Comparison of ENCODE assay signal across 11 cellular contexts in the genomic region with DNA sequence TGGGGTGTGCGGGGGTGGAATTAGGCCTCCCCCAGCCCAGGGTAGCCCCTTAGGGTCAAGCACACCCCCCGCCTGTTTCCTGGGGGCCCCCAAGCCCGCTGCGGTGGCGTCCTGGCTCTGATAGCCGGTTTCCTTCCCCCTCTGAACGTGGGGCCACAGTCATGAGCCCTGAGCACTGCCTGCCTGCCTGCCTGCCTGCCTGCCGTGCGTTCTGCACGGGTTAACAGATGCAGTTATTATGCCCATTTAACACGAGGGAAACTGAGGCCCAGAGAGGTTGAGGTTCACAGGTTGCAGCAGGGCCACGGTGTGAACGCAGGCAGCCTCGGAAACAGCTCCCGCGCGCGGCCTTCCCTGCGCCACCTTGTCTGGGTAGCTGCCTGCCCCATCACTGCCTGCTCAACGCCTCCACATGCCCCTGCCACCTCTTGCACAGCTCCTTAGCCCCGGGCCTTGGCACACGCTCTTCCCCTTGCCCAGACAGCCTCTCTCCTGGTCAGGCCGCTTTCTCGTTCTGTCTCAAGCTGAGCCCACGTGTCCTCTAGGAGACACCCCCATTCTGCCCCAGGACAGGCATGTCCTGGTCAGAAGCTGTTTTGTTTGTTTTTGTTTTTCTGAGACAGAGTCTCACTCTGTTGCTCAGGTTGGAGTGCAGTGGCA. TPM values are rescaled to one million over a fixed set of nuclear protein-coding genes. Genes with fewer than 3 reads are reported as not detected.
DNase-seq lines count a peak whose midpoint lies in the region; ATAC-seq, FAIRE-seq and TF ChIP-seq lines count a peak whose summit lies in the region.
"Had no signal": no experiment of that assay in that cellular context is flagged by ENCODE, and none has a peak within 500 bp of the region (broad histone marks: within the 10 kb centered on the region; RNA-seq: fewer than 3 reads in every experiment).

No MANE protein-coding gene starts in this region.

- WGBS in IMR-90 (ENCODE audit: extremely low coverage in 2 of 2, insufficient read length in 1 of 2), 2 experiments = 69% methylated on average over 4 of the region's 25 CpGs; no CpG with 5 or more reads in 1 of the 2 experiments
- WGBS in K562 (ENCODE audit: insufficient coverage, low coverage, missing lambda C conversion rate) = 80% methylated on average over 19 of the region's 25 CpGs

- H4K8ac ChIP-seq in IMR-90 (ENCODE audit: low read depth in 2 of 2, low read length in 2 of 2) = no peak overlapping the region

- H2AFZ ChIP-seq in IMR-90 (replicated peaks; ENCODE audit: low read length, poor library complexity) (peak overlapping the region; percentile 82), K562 (ENCODE audit: low read depth, low read length) (no peak overlapping the region)

- CTCF ChIA-PET in IMR-90 (lab: Yijun Ruan, JAX) = interaction anchor here (1.1 kb wide), 1 partner anchor 87 kb away, joined by 3 read pairs; no protein-coding TSS in a partner anchor
- CTCF ChIA-PET in K562 (lab: Yijun Ruan, JAX; ENCODE audit: low intra/inter-chr PET ratio) = no interaction called here

- no peak overlapping the region for H2AK9ac ChIP-seq in IMR-90 (replicated peaks; ENCODE audit: low read depth, low read length, poor library complexity)

- no peaks in the 10 kb centered on the region for H3K9me3 Mint-ChIP-seq in mesothelial cell of epicardium
- H3K9me3 Mint-ChIP-seq: dendritic cell treated with granulocyte-macrophage colony-stimulating factor and Interleukin-4, amounts not matched to agents 40 ng/mL and 50 ng/mL, for 4 days had no signal

- POLR2A ChIA-PET in IMR-90 (lab: Charles Lee; ENCODE audit: unreplicated experiment) = interaction anchor here (1.9 kb wide), 1 partner anchor 134 kb away, joined by 10 read pairs; a partner anchor contains a TSS
- POLR2A ChIA-PET in K562 (lab: Yijun Ruan, JAX) = interaction anchor here (0.6 to 1.9 kb wide), 4 partner anchors 8 to 447 kb away, joined by 3 to 7 read pairs (median 4); no protein-coding TSS in a partner anchor

- no peaks in the 10 kb centered on the region for H3K27me3 ChIP-seq in BLaER1
- H3K27me3 ChIP-seq in IMR-90 (ENCODE audit: control insufficient read depth, insufficient read depth, low read length) = no peaks in the 10 kb centered on the region
- H3K27me3 ChIP-seq in K562 (ENCODE audit: control insufficient read depth in 2 of 2, insufficient read depth in 2 of 2, low read length in 2 of 2) = no peaks in the 10 kb centered on the region

- FAIRE-seq in K562 (lab: Jason Lieb, UNC) = peak; percentile 37

- no peak overlapping the region for H4K5ac ChIP-seq in IMR-90 (ENCODE audit: low read depth, low read length)

- TF ChIP-seq RAD21 in IMR-90 (IDR thresholded peaks at IDR 0.05; ENCODE audit: low read length) (no peak), K562 (CRISPR knock-in tag; conservative IDR thresholded peaks at IDR 0.05 in 1 of 2, IDR thresholded peaks at IDR 0.05 in 1 of 2) (no peak)

- TF ChIP-seq CTCF in IMR-90 (conservative IDR thresholded peaks at IDR 0.05; ENCODE audit: low read depth, low read length) (no peak), K562 (IDR thresholded peaks at IDR 0.05 in 2 of 3, conservative IDR thresholded peaks at IDR 0.05 in 1 of 3; ENCODE audit: insufficient read depth in 2 of 3, low read depth in 1 of 3, low read length in 3 of 3) (no peak), mesothelial cell of epicardium (IDR thresholded peaks at IDR 0.05; ENCODE audit: unreplicated experiment) (no peak)

- H3K4me1 ChIP-seq in BLaER1 (peaks cover 79% of the 10 kb centered on the region), IMR-90 (ENCODE audit: control insufficient read depth, insufficient read depth, low read length) (peaks cover 8% of the 10 kb centered on the region), K562 (replicated peaks in 1 of 2; ENCODE audit: control insufficient read depth in 2 of 2, insufficient read depth in 2 of 2, low read length in 2 of 2) (peaks cover 7 to 61% of the 10 kb centered on the region in 2 experiments; a peak in 4 of 5 replicates)

- 0 out of 2 replicates have a peak overlapping the region, but pooled peaks have one; percentile 24 for H3K23ac ChIP-seq in IMR-90 (ENCODE audit: low read depth, low read length)

- no peaks in the 10 kb centered on the region for H3K27me3 Mint-ChIP-seq in mesothelial cell of epicardium (ENCODE audit: low read depth)

- intact Hi-C loops in IMR-90 (cut with micrococcal nuclease) = no loop called here
- intact Hi-C loops in K562 (cut with micrococcal nuclease) = no loop called here

- no peak overlapping the region for H3K27ac Mint-ChIP-seq in mesothelial cell of epicardium
- H3K27ac Mint-ChIP-seq: dendritic cell treated with granulocyte-macrophage colony-stimulating factor and Interleukin-4, amounts not matched to agents 40 ng/mL and 50 ng/mL, for 4 days had no signal

- H4K20me1 ChIP-seq in BLaER1 = peaks cover 34% of the 10 kb centered on the region
- 0 out of 2 replicates have a peak, but pooled peaks cover 3% of the 10 kb centered on the region for H4K20me1 ChIP-seq in IMR-90 (ENCODE audit: insufficient read depth, low read length)
- no peaks in the 10 kb centered on the region for H4K20me1 ChIP-seq in K562 (replicated peaks; ENCODE audit: control insufficient read depth, insufficient read depth, low read length)

- no peak overlapping the region for H2BK5ac ChIP-seq in IMR-90 (ENCODE audit: low read depth, low read length, poor library complexity, severe bottlenecking)

- H3K14ac ChIP-seq in IMR-90 (replicated peaks; ENCODE audit: low read depth, low read length) = no peak overlapping the region

- H3K4me3 Mint-ChIP-seq in mesothelial cell of epicardium = peak overlapping the region; percentile 64

- H3K4me2 ChIP-seq in BLaER1 (peak overlapping the region; percentile 95), IMR-90 (ENCODE audit: low read depth, low read length) (no peak overlapping the region), K562 (ENCODE audit: insufficient read depth, low read length) (no peak overlapping the region)

- H3K9me3 ChIP-seq in BLaER1 = no peaks in the 10 kb centered on the region
- no peaks in the 10 kb centered on the region for H3K9me3 ChIP-seq in IMR-90 (ENCODE audit: control insufficient read depth, insufficient read depth, low read length)
- no peaks in the 10 kb centered on the region for H3K9me3 ChIP-seq in K562 (replicated peaks; ENCODE audit: control insufficient read depth, insufficient read depth, low read depth, low read length)
- H3K9me3 ChIP-seq: stomach had no signal

- BruUV-seq in IMR-90 (replicated peaks; lab: Mats Ljungman, UMichigan) = no TSS peak
- BruUV-seq in K562 (replicated peaks; lab: Mats Ljungman, UMichigan) = no TSS peak

- no peak for TF ChIP-seq EP300 in K562 (IDR thresholded peaks at IDR 0.05; ENCODE audit: low read length)

- H3K36me3 Mint-ChIP-seq in mesothelial cell of epicardium = peaks cover 1% of the 10 kb centered on the region

- H2AK5ac ChIP-seq in IMR-90 (ENCODE audit: low read depth, low read length) = no peak overlapping the region

- ATAC-seq in IMR-90 (ENCODE audit: low read depth) (no peak), K562 (no peak)

- peaks cover 12% of the 10 kb centered on the region for H3K4me1 Mint-ChIP-seq in mesothelial cell of epicardium

- no peak overlapping the region for H2BK15ac ChIP-seq in IMR-90 (ENCODE audit: low read depth, low read length)

- in situ Hi-C loops in IMR-90 (cut with MboI; ENCODE audit: low sequenced_read_pairs) = no loop called here
- in situ Hi-C loops in K562 (cut with MboI) = no loop called here

- H3K4me3 ChIP-seq in BLaER1 = peak overlapping the region; percentile 93; the same call in 1 of the 2 replicates
- no peak overlapping the region for H3K4me3 ChIP-seq in IMR-90 (ENCODE audit: insufficient read depth, low read depth, low read length)
- no peak overlapping the region for H3K4me3 ChIP-seq in K562

- H3K36me3 ChIP-seq in BLaER1 (peaks cover 21% of the 10 kb centered on the region), IMR-90 (ENCODE audit: control insufficient read depth, insufficient read depth, low read length) (peaks cover 3% of the 10 kb centered on the region; the same call in 1 of the 2 replicates), K562 (ENCODE audit: control insufficient read depth, insufficient read depth, low read length) (peaks cover 8% of the 10 kb centered on the region; the same call in 1 of the 3 replicates)
- H3K36me3 ChIP-seq: stomach had no signal

- H3K18ac ChIP-seq in IMR-90 (ENCODE audit: low read depth, low read length) = no peak overlapping the region

- no peak for DNase-seq in IMR-90
- DNase-seq in K562 (ENCODE audit: extremely low read depth in 1 of 4, low spot score in 3 of 4) = no peak
- no peak for DNase-seq in mesothelial cell of epicardium (ENCODE audit: low spot score in 2 of 2, unreplicated experiment in 2 of 2)
- DNase-seq in NCI-H187 (lab: John Stamatoyannopoulos, UW) = no peak
- DNase-seq in NCI-H2107 treated with DMSO at 0.1 percent for 48 hours (lab: John Stamatoyannopoulos, UW; ENCODE audit: unreplicated experiment) = no peak
- no peak for DNase-seq in erythroblast (lab: John Stamatoyannopoulos, UW)
- DNase-seq in NCI-H524 (lab: John Stamatoyannopoulos, UW) = no peak
- DNase-seq: NCI-H2171, stomach had no signal

- no peak overlapping the region for H3K4ac ChIP-seq in IMR-90 (ENCODE audit: low read depth, low read length)

- H2BK120ac ChIP-seq in IMR-90 (ENCODE audit: low read depth, low read length) = no peak overlapping the region

- H3K27ac ChIP-seq in BLaER1 = peak overlapping the region; percentile 32; the same call in 1 of the 2 replicates
- H3K27ac ChIP-seq in IMR-90 (ENCODE audit: insufficient read depth, low read length) = no peak overlapping the region
- H3K27ac ChIP-seq in K562 (ENCODE audit: extremely low read depth, low read depth, low read length) = no peak overlapping the region

- peaks cover 0 to 17% of the 10 kb centered on the region in 2 experiments; a peak in 3 of 4 replicates for H3K79me1 ChIP-seq in IMR-90 (ENCODE audit: low read depth in 1 of 2, low read length in 2 of 2)

- H4K91ac ChIP-seq in IMR-90 (ENCODE audit: insufficient read depth, low read depth, low read length) = no peak overlapping the region

- H3K56ac ChIP-seq in IMR-90 (ENCODE audit: extremely low read depth, insufficient read depth, low read length) = no peak overlapping the region

- H2BK20ac ChIP-seq in IMR-90 (ENCODE audit: low read depth, low read length) = no peak overlapping the region

- no peaks in the 10 kb centered on the region for H3K9me1 ChIP-seq in IMR-90 (ENCODE audit: insufficient read depth, low read length)
- no peaks in the 10 kb centered on the region for H3K9me1 ChIP-seq in K562 (ENCODE audit: control insufficient read depth, insufficient read depth, low read length)

- H3K9ac ChIP-seq in BLaER1 = 0 out of 2 replicates have a peak overlapping the region, but pooled peaks have one; percentile 46
- H3K9ac ChIP-seq in IMR-90 (ENCODE audit: low read depth, low read length) = no peak overlapping the region
- H3K9ac ChIP-seq in K562 (ENCODE audit: insufficient read depth in 1 of 2, low read depth in 2 of 2, low read length in 2 of 2) = peak overlapping the region in 1 of 2 experiments; percentile 81; a peak in 2 of 4 replicates

- peaks cover 13% of the 10 kb centered on the region for H3K79me2 ChIP-seq in K562 (ENCODE audit: control insufficient read depth, insufficient read depth, low read length)

- dilution Hi-C loops in IMR-90 (cut with HindIII; ENCODE audit: low sequenced_read_pairs, unreplicated experiment) = no loop called here

- TF ChIP-seq POLR2A in IMR-90 (IDR thresholded peaks at IDR 0.05; ENCODE audit: low read depth, low read length) = no peak
- TF ChIP-seq POLR2A in K562 (conservative IDR thresholded peaks at IDR 0.05) = no peak
- TF ChIP-seq POLR2A in erythroblast (IDR thresholded peaks at IDR 0.05; ENCODE audit: low read length) = no peak

RNA-seq across cellular contexts. Expression of a gene that starts 1.2 kb away (rescaled TPM):
- total RNA-seq in IMR-90 (2012; rRNA removed) = 22.8 and 23.9 TPM in 2 replicates
- polyA plus RNA-seq in IMR-90 (2012; rRNA removed) = 51.8 and 63.6 TPM in 2 replicates
- 37.4 and 106 TPM in 2 replicates for polyA plus RNA-seq in IMR-90 (2012; cell fraction: cytosol; rRNA removed)
- 22.7 and 61.5 TPM in 2 replicates for polyA plus RNA-seq in IMR-90 (2012; cell fraction: nucleus; rRNA removed; ENCODE audit: low replicate concordance)
- total RNA-seq in K562 (2011; cell fraction: chromatin; rRNA removed; ENCODE audit: low replicate concordance) = 8.0 and 26.2 TPM in 2 replicates
- 17.6 and 18.7 TPM in 2 replicates for total RNA-seq in K562 (2011; cell fraction: nucleolus; rRNA removed)
- total RNA-seq in K562 (2011; cell fraction: nucleoplasm; rRNA removed) = 11.9 and 13.9 TPM in 2 replicates
- total RNA-seq in K562 (2014; rRNA removed) = 35.2 and 47.8 TPM in 2 replicates
- 6.1 and 11.1 TPM in 2 replicates for total RNA-seq in K562 (2014; rRNA removed; fragmentation: Illumina TruSeq; extraction: Trizol)
- 25.9 and 28.7 TPM in 2 replicates for total RNA-seq in K562 (2015; rRNA removed; fragmentation: Illumina TruSeq; extraction: Trizol)
- total RNA-seq in K562 (2021) = 35.3 and 37.5 TPM in 2 replicates
- polyA plus RNA-seq in K562 (2011; rRNA removed) = 27.2 and 42.1 TPM in 2 replicates
- 46.5 and 96.1 TPM in 2 replicates for polyA plus RNA-seq in K562 (2011; cell fraction: cytosol; rRNA removed)
- 23.4 and 27.7 TPM in 2 replicates for polyA plus RNA-seq in K562 (2011; cell fraction: nucleus; rRNA removed)
- polyA plus RNA-seq in K562 (2012) = 44.0 and 47.8 TPM in 2 replicates
- polyA plus RNA-seq in K562 (2014; fragmentation: Illumina TruSeq; extraction: Trizol) = 26.2 and 35.1 TPM in 2 replicates
- 1 to 10 TPM; 1.3 to 2.1 TPM for polyA plus RNA-seq in K562 (2014; fragmentation: Nextera tagmentation; extraction: Ambion mirVana)
- polyA plus RNA-seq in K562 (2014; rRNA removed) = 33.3 and 37.8 TPM in 2 replicates
- polyA minus RNA-seq in K562 (2011; rRNA and poly(A)+ RNA removed) = 8.4 and 12.9 TPM in 2 replicates
- polyA minus RNA-seq in K562 (2011; cell fraction: cytosol; rRNA and poly(A)+ RNA removed) = 22.1 and 26.4 TPM in 2 replicates
- 6.7 and 7.7 TPM in 2 replicates for polyA minus RNA-seq in K562 (2011; cell fraction: nucleus; rRNA and poly(A)+ RNA removed)
- 41.5 to 44.5 TPM (median 42.6 TPM) in 3 replicates for total RNA-seq in mesothelial cell of epicardium

RNA-seq across cellular contexts. Expression of a gene that starts 4.8 kb away (rescaled TPM):
- total RNA-seq in IMR-90 (2012; rRNA removed) (22.0 and 35.3 TPM in 2 replicates), K562 (2014; rRNA removed) (222 and 244 TPM in 2 replicates), K562 (2014; rRNA removed; fragmentation: Illumina TruSeq; extraction: Trizol) (77.7 and 78.7 TPM in 2 replicates), K562 (2015; rRNA removed; fragmentation: Illumina TruSeq; extraction: Trizol) (139 and 143 TPM in 2 replicates), K562 (2021) (287 and 289 TPM in 2 replicates), mesothelial cell of epicardium (130 to 134 TPM (median 131 TPM) in 3 replicates)
- polyA plus RNA-seq in IMR-90 (2012; rRNA removed) (62.8 and 63.6 TPM in 2 replicates), K562 (2011; rRNA removed) (125 and 155 TPM in 2 replicates), K562 (2014; fragmentation: Illumina TruSeq; extraction: Trizol) (142 and 156 TPM in 2 replicates), K562 (2014; fragmentation: Nextera tagmentation; extraction: Ambion mirVana) (10 to 100 TPM; 10.8 to 13.3 TPM), K562 (2014; rRNA removed) (250 and 266 TPM in 2 replicates)
- 32.2 and 39.6 TPM in 2 replicates for polyA plus RNA-seq in IMR-90 (2012; cell fraction: cytosol; rRNA removed)
- 127 and 151 TPM in 2 replicates for polyA plus RNA-seq in IMR-90 (2012; cell fraction: nucleus; rRNA removed; ENCODE audit: low replicate concordance)
- total RNA-seq in K562 (2011; cell fraction: chromatin; rRNA removed; ENCODE audit: low replicate concordance) = 223 and 289 TPM in 2 replicates
- 105 and 117 TPM in 2 replicates for total RNA-seq in K562 (2011; cell fraction: nucleolus; rRNA removed)
- 149 and 185 TPM in 2 replicates for total RNA-seq in K562 (2011; cell fraction: nucleoplasm; rRNA removed)
- polyA plus RNA-seq in K562 (2011; cell fraction: cytosol; rRNA removed) = 57.6 and 123 TPM in 2 replicates
- 177 and 237 TPM in 2 replicates for polyA plus RNA-seq in K562 (2011; cell fraction: nucleus; rRNA removed)
- 116 and 140 TPM in 2 replicates for polyA plus RNA-seq in K562 (2012)
- 29.7 and 47.1 TPM in 2 replicates for polyA minus RNA-seq in K562 (2011; rRNA and poly(A)+ RNA removed)
- polyA minus RNA-seq in K562 (2011; cell fraction: cytosol; rRNA and poly(A)+ RNA removed) = 61.3 and 62.0 TPM in 2 replicates
- 38.8 and 60.8 TPM in 2 replicates for polyA minus RNA-seq in K562 (2011; cell fraction: nucleus; rRNA and poly(A)+ RNA removed)

RNA-seq across cellular contexts. Expression of a gene that starts 18.8 kb away (rescaled TPM):
- 60.8 and 64.7 TPM in 2 replicates for total RNA-seq in IMR-90 (2012; rRNA removed)
- 136 and 167 TPM in 2 replicates for polyA plus RNA-seq in IMR-90 (2012; rRNA removed)
- polyA plus RNA-seq in IMR-90 (2012; cell fraction: cytosol; rRNA removed) = 283 and 387 TPM in 2 replicates
- 76.0 and 256 TPM in 2 replicates for polyA plus RNA-seq in IMR-90 (2012; cell fraction: nucleus; rRNA removed; ENCODE audit: low replicate concordance)
- total RNA-seq in K562 (2011; cell fraction: chromatin; rRNA removed; ENCODE audit: low replicate concordance) = 66.7 and 198 TPM in 2 replicates
- total RNA-seq in K562 (2011; cell fraction: nucleolus; rRNA removed) = 157 and 164 TPM in 2 replicates
- total RNA-seq in K562 (2011; cell fraction: nucleoplasm; rRNA removed) = 136 and 201 TPM in 2 replicates
- total RNA-seq in K562 (2014; rRNA removed) = 253 and 295 TPM in 2 replicates
- total RNA-seq in K562 (2014; rRNA removed; fragmentation: Illumina TruSeq; extraction: Trizol) = 4.9 and 6.0 TPM in 2 replicates
- total RNA-seq in K562 (2015; rRNA removed; fragmentation: Illumina TruSeq; extraction: Trizol) = 108 and 142 TPM in 2 replicates
- total RNA-seq in K562 (2021) = 266 and 293 TPM in 2 replicates
- polyA plus RNA-seq in K562 (2011; rRNA removed) = 56.7 and 107 TPM in 2 replicates
- 225 and 766 TPM in 2 replicates for polyA plus RNA-seq in K562 (2011; cell fraction: cytosol; rRNA removed)
- polyA plus RNA-seq in K562 (2011; cell fraction: nucleus; rRNA removed) = 159 and 202 TPM in 2 replicates
- polyA plus RNA-seq in K562 (2012) = 194 and 288 TPM in 2 replicates
- polyA plus RNA-seq in K562 (2014; fragmentation: Illumina TruSeq; extraction: Trizol) = 11.4 and 105 TPM in 2 replicates
- 10 to 100 TPM; 28.2 to 60.6 TPM for polyA plus RNA-seq in K562 (2014; fragmentation: Nextera tagmentation; extraction: Ambion mirVana)
- polyA plus RNA-seq in K562 (2014; rRNA removed) = 271 and 292 TPM in 2 replicates
- 32.1 and 38.2 TPM in 2 replicates for polyA minus RNA-seq in K562 (2011; rRNA and poly(A)+ RNA removed)
- 125 and 190 TPM in 2 replicates for polyA minus RNA-seq in K562 (2011; cell fraction: cytosol; rRNA and poly(A)+ RNA removed)
- polyA minus RNA-seq in K562 (2011; cell fraction: nucleus; rRNA and poly(A)+ RNA removed) = 30.8 and 41.1 TPM in 2 replicates
- total RNA-seq in mesothelial cell of epicardium = 52.2 to 56.8 TPM (median 55.9 TPM) in 3 replicates

RNA-seq across cellular contexts. Expression of a gene that starts 35.7 kb away (rescaled TPM):
- total RNA-seq in IMR-90 (2012; rRNA removed) (834 and 1,179 TPM in 2 replicates), K562 (2014; rRNA removed) (2,649 and 2,867 TPM in 2 replicates), K562 (2014; rRNA removed; fragmentation: Illumina TruSeq; extraction: Trizol) (407 and 630 TPM in 2 replicates), K562 (2015; rRNA removed; fragmentation: Illumina TruSeq; extraction: Trizol) (1,267 and 1,272 TPM in 2 replicates), K562 (2021) (2,126 and 2,254 TPM in 2 replicates), mesothelial cell of epicardium (1,014 to 1,040 TPM (median 1,034 TPM) in 3 replicates)
- polyA plus RNA-seq in IMR-90 (2012; rRNA removed) (1,855 and 2,269 TPM in 2 replicates), K562 (2011; rRNA removed) (957 and 1,566 TPM in 2 replicates), K562 (2014; fragmentation: Illumina TruSeq; extraction: Trizol) (912 and 1,907 TPM in 2 replicates), K562 (2014; fragmentation: Nextera tagmentation; extraction: Ambion mirVana) (100 to 1,000 TPM; 605 to 818 TPM), K562 (2014; rRNA removed) (2,791 and 3,285 TPM in 2 replicates)
- polyA plus RNA-seq in IMR-90 (2012; cell fraction: cytosol; rRNA removed) = 15,264 and 18,725 TPM in 2 replicates
- 1,510 and 3,480 TPM in 2 replicates for polyA plus RNA-seq in IMR-90 (2012; cell fraction: nucleus; rRNA removed; ENCODE audit: low replicate concordance)
- total RNA-seq in K562 (2011; cell fraction: chromatin; rRNA removed; ENCODE audit: low replicate concordance) = 72.0 and 238 TPM in 2 replicates
- 545 and 547 TPM in 2 replicates for total RNA-seq in K562 (2011; cell fraction: nucleolus; rRNA removed)
- 383 and 585 TPM in 2 replicates for total RNA-seq in K562 (2011; cell fraction: nucleoplasm; rRNA removed)
- polyA plus RNA-seq in K562 (2011; cell fraction: cytosol; rRNA removed) = 3,186 and 4,296 TPM in 2 replicates
- 907 and 973 TPM in 2 replicates for polyA plus RNA-seq in K562 (2011; cell fraction: nucleus; rRNA removed)
- polyA plus RNA-seq in K562 (2012) = 2,701 and 2,899 TPM in 2 replicates
- polyA minus RNA-seq in K562 (2011; rRNA and poly(A)+ RNA removed) = 202 and 239 TPM in 2 replicates
- polyA minus RNA-seq in K562 (2011; cell fraction: cytosol; rRNA and poly(A)+ RNA removed) = 1,242 and 1,610 TPM in 2 replicates
- polyA minus RNA-seq in K562 (2011; cell fraction: nucleus; rRNA and poly(A)+ RNA removed) = 152 and 304 TPM in 2 replicates

RNA-seq across cellular contexts. Expression of a gene that starts 47.4 kb away (rescaled TPM):
- total RNA-seq in IMR-90 (2012; rRNA removed) (0.28 and 0.36 TPM in 2 replicates), K562 (2014; rRNA removed) (0.05 and 0.08 TPM in 2 replicates), K562 (2014; rRNA removed; fragmentation: Illumina TruSeq; extraction: Trizol) (0.04 TPM in 1 of 2 replicates, not detected in the other), K562 (2015; rRNA removed; fragmentation: Illumina TruSeq; extraction: Trizol) (0.04 TPM in 1 of 2 replicates, not detected in the other), K562 (2021) (0.27 and 0.40 TPM in 2 replicates), mesothelial cell of epicardium (2.3 to 2.8 TPM (median 2.4 TPM) in 3 replicates)
- polyA plus RNA-seq in IMR-90 (2012; rRNA removed) (0.41 and 0.42 TPM in 2 replicates), K562 (2011; rRNA removed) (0.01 and 0.06 TPM in 2 replicates), K562 (2014; fragmentation: Illumina TruSeq; extraction: Trizol) (0.01 TPM in 2 replicates), K562 (2014; fragmentation: Nextera tagmentation; extraction: Ambion mirVana) (not detected), K562 (2014; rRNA removed) (0.04 and 0.09 TPM in 2 replicates)
- 0.17 and 0.55 TPM in 2 replicates for polyA plus RNA-seq in IMR-90 (2012; cell fraction: cytosol; rRNA removed)
- polyA plus RNA-seq in IMR-90 (2012; cell fraction: nucleus; rRNA removed; ENCODE audit: low replicate concordance) = 0.89 and 2.3 TPM in 2 replicates
- total RNA-seq in K562 (2011; cell fraction: chromatin; rRNA removed; ENCODE audit: low replicate concordance) = 0.56 and 1.4 TPM in 2 replicates
- total RNA-seq in K562 (2011; cell fraction: nucleolus; rRNA removed) = 0.66 and 1.3 TPM in 2 replicates
- 0.44 and 0.53 TPM in 2 replicates for total RNA-seq in K562 (2011; cell fraction: nucleoplasm; rRNA removed)
- polyA plus RNA-seq in K562 (2011; cell fraction: cytosol; rRNA removed) = 0.03 and 0.04 TPM in 2 replicates
- polyA plus RNA-seq in K562 (2011; cell fraction: nucleus; rRNA removed) = 0.13 and 0.21 TPM in 2 replicates
- polyA plus RNA-seq in K562 (2012) = 0.43 and 0.48 TPM in 2 replicates
- polyA minus RNA-seq in K562 (2011; rRNA and poly(A)+ RNA removed) = 0.06 and 0.07 TPM in 2 replicates
- not detected in 2 replicates for polyA minus RNA-seq in K562 (2011; cell fraction: cytosol; rRNA and poly(A)+ RNA removed)
- 0.27 and 0.33 TPM in 2 replicates for polyA minus RNA-seq in K562 (2011; cell fraction: nucleus; rRNA and poly(A)+ RNA removed)
